ENCODE assay signal across 21 cellular contexts in the genomic region with DNA sequence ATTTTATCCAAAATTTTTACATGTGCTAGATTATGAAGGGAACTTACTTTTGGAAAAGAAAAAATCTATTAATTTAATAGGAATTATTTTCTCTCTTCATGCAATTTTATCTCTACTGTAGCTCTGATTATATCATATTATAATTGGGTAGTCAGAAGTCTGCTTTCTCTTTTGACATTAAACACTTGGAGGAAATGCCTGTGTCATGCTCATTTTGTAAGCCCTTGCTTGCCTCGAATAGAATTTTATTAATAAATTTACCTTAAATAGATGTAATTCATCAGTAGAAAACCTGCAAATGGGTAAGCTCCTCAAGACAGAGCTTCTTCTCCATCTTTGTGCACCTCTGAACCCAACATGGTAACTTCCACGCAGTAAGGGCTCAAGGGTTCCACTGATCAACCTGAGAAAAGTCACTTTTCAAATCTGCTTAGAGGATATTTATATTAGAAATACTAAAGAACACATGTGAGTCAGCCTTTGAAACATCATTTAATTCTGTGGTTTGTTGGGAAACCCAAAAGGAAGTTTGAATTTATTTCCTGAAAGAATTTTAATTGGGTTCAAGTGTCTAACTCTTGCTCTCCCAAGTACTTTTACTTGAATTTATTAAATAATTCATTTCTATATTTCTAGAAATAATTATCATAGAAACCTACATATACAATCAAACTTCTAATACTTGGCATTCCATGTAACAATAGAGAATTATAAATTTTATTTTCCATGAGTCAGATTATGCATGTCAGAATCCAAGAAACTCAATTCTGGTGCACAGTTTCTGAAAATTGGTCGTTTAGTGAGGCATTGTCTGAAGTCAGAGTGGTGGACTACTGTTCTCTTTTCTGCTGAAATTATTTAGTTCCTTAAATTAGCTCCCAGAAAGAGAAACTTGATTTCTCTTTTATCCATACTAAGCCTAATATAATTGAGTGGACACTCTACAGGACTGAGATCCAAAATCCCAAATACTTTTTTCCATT.
DNase-seq lines count a peak whose midpoint lies in the region; ATAC-seq, FAIRE-seq and TF ChIP-seq lines count a peak whose summit lies in the region.
"Had no signal": no experiment of that assay in that cellular context is flagged by ENCODE, and none has a peak within 500 bp of the region (broad histone marks: within the 10 kb centered on the region; RNA-seq: fewer than 3 reads in every experiment).

No MANE protein-coding gene starts in this region.

- H2BK15ac ChIP-seq in mesenchymal stem cell (ENCODE audit: low read depth, poor library complexity, severe bottlenecking): no peak overlapping the region

- H3K4me3 Mint-ChIP-seq in chondrocyte (ENCODE audit: unreplicated experiment): no peak overlapping the region
- no peak overlapping the region for H3K4me3 Mint-ChIP-seq in activated naive CD8-positive, alpha-beta T cell treated with anti-CD3 and anti-CD28 coated beads, Interleukin-2, amount 50 U/mL, for 24 hours
- H3K4me3 Mint-ChIP-seq: activated CD8-positive, alpha-beta T cell treated with anti-CD3 and anti-CD28 coated beads, Interleukin-2, amount 10 ng/mL, durations not matched to agents 7 days and 5 days had no signal

- H2BK12ac ChIP-seq in mesenchymal stem cell (ENCODE audit: low read length in 2 of 2): no peak overlapping the region

- H3F3A ChIP-seq in MM.1S (ENCODE audit: insufficient read depth, low read length): no peaks in the 10 kb centered on the region

- peak overlapping the region; percentile 32 for H3K27ac Mint-ChIP-seq in chondrocyte (ENCODE audit: unreplicated experiment)
- H3K27ac Mint-ChIP-seq in activated naive CD8-positive, alpha-beta T cell treated with anti-CD3 and anti-CD28 coated beads, Interleukin-2, amount 50 U/mL, for 24 hours: no peak overlapping the region
- H3K27ac Mint-ChIP-seq: activated CD8-positive, alpha-beta T cell treated with anti-CD3 and anti-CD28 coated beads, Interleukin-2, amount 10 ng/mL, durations not matched to agents 7 days and 5 days; activated naive CD4-positive, alpha-beta T cell treated with anti-CD3 and anti-CD28 coated beads, Interleukin-2, amount 50 U/mL, for 72 hours had no signal

- no peak overlapping the region for H4K8ac ChIP-seq in mesenchymal stem cell (ENCODE audit: low read length)

- no peak for TF ChIP-seq CTCF in chondrocyte (IDR thresholded peaks at IDR 0.05)
- no peak for TF ChIP-seq CTCF in MM.1S (IDR thresholded peaks at IDR 0.05; ENCODE audit: low read length)
- TF ChIP-seq CTCF in ascending aorta (IDR thresholded peaks at IDR 0.05): no peak

- no peaks in the 10 kb centered on the region for H3K27me3 ChIP-seq in mesenchymal stem cell (ENCODE audit: control insufficient read depth in 1 of 2, insufficient read depth in 1 of 2, low read length in 2 of 2)
- H3K27me3 ChIP-seq in MM.1S (replicated peaks; ENCODE audit: insufficient read depth, low read length): no peaks in the 10 kb centered on the region
- no peaks in the 10 kb centered on the region for H3K27me3 ChIP-seq in ascending aorta
- H3K27me3 ChIP-seq: SJCRH30, testis had no signal

- H4K20me1 ChIP-seq in MM.1S (ENCODE audit: insufficient read depth, low read length): no peaks in the 10 kb centered on the region

- peak; percentile 57 for DNase-seq in EL
- no peak for DNase-seq in RCC 7860 (ENCODE audit: low spot score)
- no peak for DNase-seq in chondrocyte (ENCODE audit: low spot score)
- peak; percentile 67 for DNase-seq in mesenchymal stem cell
- no peak for DNase-seq in activated naive CD8-positive, alpha-beta T cell treated with anti-CD3 and anti-CD28 coated beads, Interleukin-2, amount 50 U/mL, for 24 hours
- no peak for DNase-seq in MM.1S
- no peak for DNase-seq in ascending aorta (ENCODE audit: low spot score in 2 of 2)
- DNase-seq: activated CD8-positive, alpha-beta T cell treated with anti-CD3 and anti-CD28 coated beads, Interleukin-2, amount 10 ng/mL, durations not matched to agents 7 days and 5 days; activated T-cell treated with anti-CD3 and anti-CD28 coated beads, Interleukin-2, amount 50 U/mL, for 48 hours; AML-193; DMS79 treated with DMSO at 0.1 percent for 48 hours; head of caudate nucleus; Karpas-422; left ventricle myocardium superior; NCI-H1105 treated with DMSO at 0.1 percent for 48 hours; NCI-H524; SJCRH30; testis had no signal

- H3K27me3 Mint-ChIP-seq in chondrocyte (ENCODE audit: low read depth): no peaks in the 10 kb centered on the region
- peaks cover 7% of the 10 kb centered on the region for H3K27me3 Mint-ChIP-seq in activated naive CD8-positive, alpha-beta T cell treated with anti-CD3 and anti-CD28 coated beads, Interleukin-2, amount 50 U/mL, for 24 hours

- WGBS in mesenchymal stem cell: 60% methylated on average over 1 of the region's 3 CpGs

- H3K9ac ChIP-seq in mesenchymal stem cell (ENCODE audit: low read length) (peak overlapping the region; percentile 41), MM.1S (ENCODE audit: low read length) (no peak overlapping the region)

- no peaks in the 10 kb centered on the region for H3K79me1 ChIP-seq in mesenchymal stem cell (replicated peaks; ENCODE audit: low read length, poor library complexity, severe bottlenecking)

- no peak overlapping the region for H3K18ac ChIP-seq in mesenchymal stem cell (ENCODE audit: low read depth in 1 of 2, low read length in 2 of 2)

- no peak overlapping the region for H2BK5ac ChIP-seq in mesenchymal stem cell (ENCODE audit: low read depth, low read length, poor library complexity, severe bottlenecking)

- H3K23ac ChIP-seq in mesenchymal stem cell (ENCODE audit: low read length in 2 of 2): no peak overlapping the region

- H3K4me3 ChIP-seq in mesenchymal stem cell (ENCODE audit: insufficient read depth in 1 of 2, low read depth in 1 of 2, low read length in 2 of 2) (no peak overlapping the region), MM.1S (ENCODE audit: low read length) (no peak overlapping the region), ascending aorta (no peak overlapping the region)
- H3K4me3 ChIP-seq: SJCRH30, testis had no signal

- H2BK120ac ChIP-seq in mesenchymal stem cell (ENCODE audit: low read depth, low read length): no peak overlapping the region

- H4K91ac ChIP-seq in mesenchymal stem cell (ENCODE audit: low read length): no peak overlapping the region

- no peak overlapping the region for H3K4ac ChIP-seq in mesenchymal stem cell (ENCODE audit: low read depth in 1 of 2, low read length in 2 of 2)

- H3K9me3 ChIP-seq in mesenchymal stem cell (ENCODE audit: control insufficient read depth, low read length) (no peaks in the 10 kb centered on the region), MM.1S (replicated peaks; ENCODE audit: insufficient read depth, low read length) (no peaks in the 10 kb centered on the region), ascending aorta (no peaks in the 10 kb centered on the region)
- H3K9me3 ChIP-seq: neutrophil, SJCRH30, testis had no signal

- H2AFZ ChIP-seq in mesenchymal stem cell (ENCODE audit: low read depth, low read length): no peak overlapping the region
- H2AFZ ChIP-seq in MM.1S (ENCODE audit: low read length): no peak overlapping the region

- no peak overlapping the region for H2AK5ac ChIP-seq in mesenchymal stem cell (ENCODE audit: low read length, severe bottlenecking)

- no peaks in the 10 kb centered on the region for H3K79me2 ChIP-seq in MM.1S (ENCODE audit: low read length)

- H3K36me3 ChIP-seq in mesenchymal stem cell (ENCODE audit: control insufficient read depth in 1 of 2, insufficient read depth in 2 of 2, low read depth in 1 of 2, low read length in 2 of 2): no peaks in the 10 kb centered on the region
- no peaks in the 10 kb centered on the region for H3K36me3 ChIP-seq in MM.1S (replicated peaks; ENCODE audit: insufficient read depth, low read length)
- no peaks in the 10 kb centered on the region for H3K36me3 ChIP-seq in ascending aorta
- H3K36me3 ChIP-seq: neutrophil, SJCRH30 had no signal

- H3K9me2 ChIP-seq in MM.1S (replicated peaks; ENCODE audit: insufficient read depth, low read length): no peaks in the 10 kb centered on the region

- peak; percentile 36 for FAIRE-seq in RCC 7860 (lab: Jason Lieb, UNC)

- H3K4me2 ChIP-seq in mesenchymal stem cell (ENCODE audit: low read length, poor library complexity, severe bottlenecking) (no peak overlapping the region), MM.1S (ENCODE audit: low read depth, low read length) (no peak overlapping the region)

- ATAC-seq in activated naive CD8-positive, alpha-beta T cell treated with anti-CD3 and anti-CD28 coated beads, Interleukin-2, amount 50 U/mL, for 24 hours: no peak
- no peak for ATAC-seq in HG03342 (IDR thresholded peaks at IDR 0.05; ENCODE audit: unreplicated experiment)
- ATAC-seq: activated CD8-positive, alpha-beta T cell treated with anti-CD3 and anti-CD28 coated beads, Interleukin-2, amount 10 ng/mL, durations not matched to agents 7 days and 5 days; activated naive CD4-positive, alpha-beta T cell treated with anti-CD3 and anti-CD28 coated beads, Interleukin-2, amount 50 U/mL, for 72 hours; left ventricle myocardium superior had no signal

- H3K4me1 ChIP-seq in mesenchymal stem cell (ENCODE audit: control insufficient read depth, insufficient read depth, low read depth, low read length): no peaks in the 10 kb centered on the region
- H3K4me1 ChIP-seq in MM.1S (ENCODE audit: low read length): no peaks in the 10 kb centered on the region
- H3K4me1 ChIP-seq in ascending aorta: no peaks in the 10 kb centered on the region
- H3K4me1 ChIP-seq: SJCRH30 had no signal

- no peaks in the 10 kb centered on the region for H3K9me3 Mint-ChIP-seq in chondrocyte (ENCODE audit: low read depth)
- no peaks in the 10 kb centered on the region for H3K9me3 Mint-ChIP-seq in activated naive CD8-positive, alpha-beta T cell treated with anti-CD3 and anti-CD28 coated beads, Interleukin-2, amount 50 U/mL, for 24 hours
- H3K9me3 Mint-ChIP-seq: activated naive CD4-positive, alpha-beta T cell treated with anti-CD3 and anti-CD28 coated beads, Interleukin-2, amount 50 U/mL, for 72 hours had no signal

- H3K4me1 Mint-ChIP-seq in chondrocyte (ENCODE audit: low read depth): peaks cover 43% of the 10 kb centered on the region
- H3K4me1 Mint-ChIP-seq in activated naive CD8-positive, alpha-beta T cell treated with anti-CD3 and anti-CD28 coated beads, Interleukin-2, amount 50 U/mL, for 24 hours: no peaks in the 10 kb centered on the region

- H3K36me3 Mint-ChIP-seq in chondrocyte (ENCODE audit: low read depth): no peaks in the 10 kb centered on the region
- no peaks in the 10 kb centered on the region for H3K36me3 Mint-ChIP-seq in activated naive CD8-positive, alpha-beta T cell treated with anti-CD3 and anti-CD28 coated beads, Interleukin-2, amount 50 U/mL, for 24 hours (ENCODE audit: low read depth)
- H3K36me3 Mint-ChIP-seq: activated naive CD4-positive, alpha-beta T cell treated with anti-CD3 and anti-CD28 coated beads, Interleukin-2, amount 50 U/mL, for 72 hours had no signal

- H3K14ac ChIP-seq in mesenchymal stem cell (ENCODE audit: low read length in 2 of 2): no peak overlapping the region

- intact Hi-C loops in ascending aorta (cut with DNase I): no loop called here

- no peak overlapping the region for H3K27ac ChIP-seq in mesenchymal stem cell (ENCODE audit: low read length, poor library complexity, severe bottlenecking)
- no peak overlapping the region for H3K27ac ChIP-seq in MM.1S (ENCODE audit: low read length)
- no peak overlapping the region for H3K27ac ChIP-seq in ascending aorta
- H3K27ac ChIP-seq: neutrophil, SJCRH30, testis had no signal

Comparison
In these comparisons a context has a peak if more than half of its experiments do, and no peak if none do; other contexts are left out.
1. DNase-seq: peak in EL (single experiment) and mesenchymal stem cell (single experiment); none in RCC 7860 (single experiment), chondrocyte (single experiment), activated naive CD8-positive, alpha-beta T cell treated with anti-CD3 and anti-CD28 coated beads, Interleukin-2, amount 50 U/mL, for 24 hours (single experiment), MM.1S (single experiment) and ascending aorta (0 of 2).